In the genomic region with DNA sequence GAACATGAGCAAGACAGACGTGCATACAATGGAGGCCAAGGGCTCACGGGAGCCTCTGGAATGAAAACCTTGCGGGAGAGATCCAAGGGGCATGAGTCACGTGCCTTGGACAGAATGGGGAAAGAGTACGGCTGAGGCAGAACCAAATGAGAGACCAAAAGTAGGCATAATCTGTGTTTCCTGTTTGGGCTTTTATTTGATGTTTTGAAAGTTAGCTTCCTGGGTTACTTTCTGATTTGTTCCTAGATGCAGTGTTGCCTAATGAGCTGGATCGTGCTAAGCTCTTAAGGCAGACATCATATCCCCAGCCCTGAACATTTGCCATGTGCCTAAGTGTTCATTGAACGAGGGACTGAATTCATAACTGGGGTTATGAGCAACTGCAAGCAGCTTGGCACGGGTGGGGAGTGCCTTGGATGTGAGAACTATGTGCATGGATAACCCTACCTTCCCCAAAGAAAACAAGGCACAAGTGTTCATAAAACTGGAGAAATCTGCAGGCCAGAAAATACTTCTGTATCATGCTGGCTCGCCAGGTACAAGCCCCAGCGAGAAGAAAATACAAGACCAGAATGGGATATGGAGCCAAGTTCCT, we compare ENCODE assay signal across 14 cellular contexts.
A peak's percentile ranks its signal among the peaks of the same experiment; 100 is the strongest.
DNase-seq lines count a peak whose midpoint lies in the region; ATAC-seq and TF ChIP-seq lines count a peak whose summit lies in the region.
"Had no signal": no experiment of that assay in that cellular context is flagged by ENCODE, and none has a peak within 500 bp of the region (broad histone marks: within the 10 kb centered on the region; RNA-seq: fewer than 3 reads in every experiment).

No MANE protein-coding gene starts in this region.

- H3K36me3 ChIP-seq in aorta (ENCODE audit: control insufficient read depth in 1 of 2, insufficient read depth in 2 of 2, low read length in 1 of 2) = no peaks in the 10 kb centered on the region

- H3K4me3 ChIP-seq in fibroblast of the aortic adventitia (ENCODE audit: low read depth, low read length) (no peak overlapping the region), aorta (ENCODE audit: low read length in 2 of 2) (no peak overlapping the region)
- H3K4me3 ChIP-seq: stomach had no signal

- H3K4me3 Mint-ChIP-seq in stimulated activated naive CD8-positive, alpha-beta T cell treated with anti-CD3 and anti-CD28 coated beads, Interleukin-15, Interleukin-2, amounts not matched to agents 100 ng/mL and 50 ng/mL, for 24 hours = peak overlapping the region; percentile 36
- peak overlapping the region; percentile 27 for H3K4me3 Mint-ChIP-seq in activated T-helper 2 cell treated with anti-CD3 and anti-CD28 coated beads, Interferon-gamma antibody, Interleukin-2, Interleukin-4, amounts not matched to agents 10 μg/mL and 5 μg/mL and 100 μg/mL, durations not matched to agents 14 hours and 24 hours and 36 hours (ENCODE audit: low read depth)

- H3K4me1 Mint-ChIP-seq in stimulated activated naive CD8-positive, alpha-beta T cell treated with anti-CD3 and anti-CD28 coated beads, Interleukin-15, Interleukin-2, amounts not matched to agents 100 ng/mL and 50 ng/mL, for 24 hours (ENCODE audit: low read depth) = peaks cover 17% of the 10 kb centered on the region
- peaks cover 16% of the 10 kb centered on the region for H3K4me1 Mint-ChIP-seq in activated T-helper 2 cell treated with anti-CD3 and anti-CD28 coated beads, Interferon-gamma antibody, Interleukin-2, Interleukin-4, amounts not matched to agents 10 μg/mL and 5 μg/mL and 100 μg/mL, durations not matched to agents 14 hours and 24 hours and 36 hours (ENCODE audit: low read depth)

- no peak for TF ChIP-seq CTCF in fibroblast of the aortic adventitia (IDR thresholded peaks at IDR 0.05; ENCODE audit: insufficient read depth, low read length)

- no peaks in the 10 kb centered on the region for H3K4me1 ChIP-seq in aorta (ENCODE audit: control insufficient read depth in 1 of 2, insufficient read depth in 2 of 2, low read length in 2 of 2)

- H3K27ac ChIP-seq in aorta (ENCODE audit: low read depth in 1 of 2, low read length in 2 of 2) = no peak overlapping the region
- H3K27ac ChIP-seq: stomach had no signal

- ATAC-seq in stimulated activated naive CD8-positive, alpha-beta T cell treated with anti-CD3 and anti-CD28 coated beads, Interleukin-15, Interleukin-2, amounts not matched to agents 100 U/mL and 50 U/mL, for 24 hours = no peak
- ATAC-seq in aorta (ENCODE audit: low FRiP score) (peak; percentile 28), HG02759 (IDR thresholded peaks at IDR 0.05; ENCODE audit: unreplicated experiment) (no peak), left colon (no peak)
- ATAC-seq: right cardiac atrium had no signal

- H3K9me3 ChIP-seq in aorta (ENCODE audit: control insufficient read depth, low read length) = no peaks in the 10 kb centered on the region
- H3K9me3 ChIP-seq: stomach had no signal

- 23 to 37% methylated on average over 10 of the region's 10 CpGs for WGBS in aorta, 2 donors

- DNase-seq in stimulated activated naive CD8-positive, alpha-beta T cell treated with anti-CD3 and anti-CD28 coated beads, Interleukin-15, Interleukin-2, amounts not matched to agents 100 U/mL and 50 U/mL, for 24 hours = no peak
- no peak for DNase-seq in activated T-helper 2 cell treated with anti-CD3 and anti-CD28 coated beads, Interferon-gamma antibody, Interleukin-2, Interleukin-4, amounts not matched to agents 10 μg/mL and 5 μg/mL and 100 μg/mL, durations not matched to agents 14 hours and 24 hours and 36 hours (ENCODE audit: low spot score)
- peak; percentile 63 for DNase-seq in fibroblast of the aortic adventitia (ENCODE audit: low read depth)
- DNase-seq in aorta = no peak
- no peak for DNase-seq in NCI-H510A treated with DMSO at 0.1 percent for 48 hours (lab: John Stamatoyannopoulos, UW)
- no peak for DNase-seq in left colon
- DNase-seq: cerebellar nuclear complex, NCI-H187, right cardiac atrium, SHP77 treated with DMSO at 0.1 percent for 48 hours, stomach had no signal

- H3K27me3 Mint-ChIP-seq in stimulated activated naive CD8-positive, alpha-beta T cell treated with anti-CD3 and anti-CD28 coated beads, Interleukin-15, Interleukin-2, amounts not matched to agents 100 ng/mL and 50 ng/mL, for 24 hours = peaks cover 4% of the 10 kb centered on the region
- H3K27me3 Mint-ChIP-seq in activated T-helper 2 cell treated with anti-CD3 and anti-CD28 coated beads, Interferon-gamma antibody, Interleukin-2, Interleukin-4, amounts not matched to agents 10 μg/mL and 5 μg/mL and 100 μg/mL, durations not matched to agents 14 hours and 24 hours and 36 hours (ENCODE audit: low read depth) = no peaks in the 10 kb centered on the region

- H3K27me3 ChIP-seq in aorta (ENCODE audit: control insufficient read depth in 1 of 2, insufficient read depth in 2 of 2, low read length in 1 of 2) = no peaks in the 10 kb centered on the region
- H3K27me3 ChIP-seq: stomach had no signal

- intact Hi-C loops in activated T-helper 2 cell treated with anti-CD3 and anti-CD28 coated beads, Interferon-gamma antibody, Interleukin-2, Interleukin-4, amounts not matched to agents 10 μg/mL and 5 μg/mL and 100 μg/mL, durations not matched to agents 14 hours and 24 hours and 36 hours (cut with micrococcal nuclease) = no loop called here
- intact Hi-C loops in aorta (cut with DNase I) = no loop called here
- intact Hi-C loops in left colon (cut with DNase I, micrococcal nuclease) = no loop called here

- H3K36me3 Mint-ChIP-seq in stimulated activated naive CD8-positive, alpha-beta T cell treated with anti-CD3 and anti-CD28 coated beads, Interleukin-15, Interleukin-2, amounts not matched to agents 100 ng/mL and 50 ng/mL, for 24 hours (ENCODE audit: low read depth) = no peaks in the 10 kb centered on the region
- H3K36me3 Mint-ChIP-seq in activated T-helper 2 cell treated with anti-CD3 and anti-CD28 coated beads, Interferon-gamma antibody, Interleukin-2, Interleukin-4, amounts not matched to agents 10 μg/mL and 5 μg/mL and 100 μg/mL, durations not matched to agents 14 hours and 24 hours and 36 hours (ENCODE audit: low read depth) = no peaks in the 10 kb centered on the region
- H3K36me3 Mint-ChIP-seq: IgD-negative memory B cell had no signal

- H3K9me3 Mint-ChIP-seq in stimulated activated naive CD8-positive, alpha-beta T cell treated with anti-CD3 and anti-CD28 coated beads, Interleukin-15, Interleukin-2, amounts not matched to agents 100 ng/mL and 50 ng/mL, for 24 hours = no peaks in the 10 kb centered on the region
- H3K9me3 Mint-ChIP-seq in activated T-helper 2 cell treated with anti-CD3 and anti-CD28 coated beads, Interferon-gamma antibody, Interleukin-2, Interleukin-4, amounts not matched to agents 10 μg/mL and 5 μg/mL and 100 μg/mL, durations not matched to agents 14 hours and 24 hours and 36 hours = no peaks in the 10 kb centered on the region

- peak overlapping the region; percentile 12 for H3K27ac Mint-ChIP-seq in stimulated activated naive CD8-positive, alpha-beta T cell treated with anti-CD3 and anti-CD28 coated beads, Interleukin-15, Interleukin-2, amounts not matched to agents 100 ng/mL and 50 ng/mL, for 24 hours
- peak overlapping the region; percentile 74 for H3K27ac Mint-ChIP-seq in activated T-helper 2 cell treated with anti-CD3 and anti-CD28 coated beads, Interferon-gamma antibody, Interleukin-2, Interleukin-4, amounts not matched to agents 10 μg/mL and 5 μg/mL and 100 μg/mL, durations not matched to agents 14 hours and 24 hours and 36 hours
- H3K27ac Mint-ChIP-seq: IgD-negative memory B cell had no signal
